In genomic region chr4:120555058-120555457, GRCh38 we compare ENCODE assay signal across 17 cellular contexts.
"Had no signal": no experiment of that assay in that cellular context is flagged by ENCODE, and none has a peak within 500 bp of the region (broad histone marks: within the 10 kb centered on the region; RNA-seq: fewer than 3 reads in every experiment).

No MANE protein-coding gene starts in this region.

- H3K36me3 ChIP-seq: tibial nerve, vagina had no signal

- H3K27me3 ChIP-seq: tibial nerve, vagina had no signal

- DNase-seq: activated B cell treated with CpG ODN at 0.5 μM for 24 hours; activated CD4-positive, alpha-beta T cell treated with anti-CD3 and anti-CD28 coated beads, Interleukin-2, amount 10 ng/mL, durations not matched to agents 7 days and 5 days; activated gamma-delta T cell treated with Interleukin-2 at 50 U/mL for 16 hours; amniotic stem cell; hypothalamus; kidney; mesendoderm; nucleus accumbens; posterior cingulate gyrus; small intestine; stimulated activated CD4-positive, alpha-beta T cell treated with anti-CD3 and anti-CD28 coated beads, Interleukin-4, amount 100 ng/mL, for 4 hours; stimulated activated CD8-positive, alpha-beta memory T cell treated with anti-CD3 and anti-CD28 coated beads, Interleukin-4, amount 100 ng/mL, for 48 hours; stimulated activated naive CD4-positive, alpha-beta T cell treated with Interleukin-2 at 50 U/mL for 16 hours; substantia nigra had no signal

- H3K4me3 ChIP-seq: coronary artery, tibial nerve, vagina had no signal
